Comparison of ENCODE assay signal across 19 cellular contexts in genomic region chr6:158548418-158549161, GRCh38. TPM values are rescaled to one million over a fixed set of nuclear protein-coding genes. Genes with fewer than 3 reads are reported as not detected.
DNase-seq lines count a peak whose midpoint lies in the region; ATAC-seq and TF ChIP-seq lines count a peak whose summit lies in the region.
"Had no signal": no experiment of that assay in that cellular context is flagged by ENCODE, and none has a peak within 500 bp of the region (broad histone marks: within the 10 kb centered on the region; RNA-seq: fewer than 3 reads in every experiment).

No MANE protein-coding gene starts in this region.

- no peak overlapping the region for H3K4me3 ChIP-seq in upper lobe of right lung
- H3K4me3 ChIP-seq: A549, esophagus squamous epithelium, skin epidermis had no signal

- DNase-seq in NCI-H2171 treated with DMSO at 0.1 percent for 48 hours (lab: John Stamatoyannopoulos, UW) (peak; percentile 14), NCI-H2171 (lab: John Stamatoyannopoulos, UW) (no peak), NCI-H2196 treated with DMSO at 0.1 percent for 48 hours (lab: John Stamatoyannopoulos, UW; ENCODE audit: unreplicated experiment) (peak; percentile 78), chondrocyte (ENCODE audit: low spot score) (peak; percentile 40), upper lobe of right lung (peak; percentile 41), occipital lobe (lab: John Stamatoyannopoulos, UW) (no peak)
- DNase-seq in T-helper 2 cell treated with Interferon-gamma antibody and Interleukin-4, amounts not matched to agents 5 μg/mL and 100 μg/mL, for 36 hours (ENCODE audit: low spot score), result no peak
- DNase-seq: activated CD4-positive, alpha-beta T cell treated with anti-CD3 and anti-CD28 coated beads for 4 hours; activated T-cell treated with anti-CD3 and anti-CD28 coated beads for 4 hours; esophagus squamous epithelium; kidney glomerular epithelial cell; midbrain; T-helper 2 cell had no signal

- ATAC-seq in upper lobe of right lung, result no peak
- ATAC-seq in GM19023 (IDR thresholded peaks at IDR 0.05; ENCODE audit: unreplicated experiment), result no peak
- ATAC-seq: A549, HCT116 had no signal

- no peaks in the 10 kb centered on the region for H3K9me3 Mint-ChIP-seq in chondrocyte (ENCODE audit: low read depth)
- no peaks in the 10 kb centered on the region for H3K9me3 Mint-ChIP-seq in T-helper 2 cell treated with Interferon-gamma antibody and Interleukin-4, amounts not matched to agents 5 μg/mL and 100 μg/mL, for 36 hours
- H3K9me3 Mint-ChIP-seq: type B pancreatic cell had no signal

- H3K4me1 Mint-ChIP-seq in chondrocyte (ENCODE audit: low read depth), result peaks cover 9% of the 10 kb centered on the region
- H3K4me1 Mint-ChIP-seq in T-helper 2 cell treated with Interferon-gamma antibody and Interleukin-4, amounts not matched to agents 5 μg/mL and 100 μg/mL, for 36 hours (ENCODE audit: low read depth), result peaks cover 2% of the 10 kb centered on the region

- H3K4me1 ChIP-seq in upper lobe of right lung, result no peaks in the 10 kb centered on the region
- H3K4me1 ChIP-seq: A549, esophagus squamous epithelium had no signal

- no peak for TF ChIP-seq CTCF in chondrocyte (IDR thresholded peaks at IDR 0.05)
- TF ChIP-seq CTCF in upper lobe of right lung (IDR thresholded peaks at IDR 0.05), result no peak

- no peaks in the 10 kb centered on the region for H3K36me3 Mint-ChIP-seq in chondrocyte (ENCODE audit: low read depth)
- H3K36me3 Mint-ChIP-seq in T-helper 2 cell treated with Interferon-gamma antibody and Interleukin-4, amounts not matched to agents 5 μg/mL and 100 μg/mL, for 36 hours (ENCODE audit: low read depth), result no peaks in the 10 kb centered on the region
- H3K36me3 Mint-ChIP-seq: activated naive CD8-positive, alpha-beta T cell; type B pancreatic cell had no signal

- no peak overlapping the region for H3K4me3 Mint-ChIP-seq in chondrocyte (ENCODE audit: unreplicated experiment)
- no peak overlapping the region for H3K4me3 Mint-ChIP-seq in T-helper 2 cell treated with Interferon-gamma antibody and Interleukin-4, amounts not matched to agents 5 μg/mL and 100 μg/mL, for 36 hours
- H3K4me3 Mint-ChIP-seq: activated naive CD8-positive, alpha-beta T cell; type B pancreatic cell had no signal

- H3K9me3 ChIP-seq in upper lobe of right lung, result no peaks in the 10 kb centered on the region
- H3K9me3 ChIP-seq: A549, esophagus squamous epithelium had no signal

- H3K27ac Mint-ChIP-seq in chondrocyte (ENCODE audit: unreplicated experiment), result no peak overlapping the region
- H3K27ac Mint-ChIP-seq in T-helper 2 cell treated with Interferon-gamma antibody and Interleukin-4, amounts not matched to agents 5 μg/mL and 100 μg/mL, for 36 hours, result no peak overlapping the region
- H3K27ac Mint-ChIP-seq: activated naive CD8-positive, alpha-beta T cell; type B pancreatic cell had no signal

- H3K36me3 ChIP-seq in upper lobe of right lung, result no peaks in the 10 kb centered on the region
- H3K36me3 ChIP-seq: esophagus squamous epithelium had no signal

- intact Hi-C loops in upper lobe of right lung (cut with DNase I), result no loop called here

- no peak overlapping the region for H3K27ac ChIP-seq in upper lobe of right lung
- H3K27ac ChIP-seq: A549, skin epidermis had no signal

- no peaks in the 10 kb centered on the region for H3K27me3 ChIP-seq in upper lobe of right lung

- no peaks in the 10 kb centered on the region for H3K27me3 Mint-ChIP-seq in chondrocyte (ENCODE audit: low read depth)
- peaks cover 16% of the 10 kb centered on the region for H3K27me3 Mint-ChIP-seq in T-helper 2 cell treated with Interferon-gamma antibody and Interleukin-4, amounts not matched to agents 5 μg/mL and 100 μg/mL, for 36 hours (ENCODE audit: low read depth)

RNA-seq across cellular contexts. Expression of gene TMEM181, which starts 11.3 kb away (rescaled TPM):
- total RNA-seq in chondrocyte (39.0 to 42.2 TPM (median 41.6 TPM) in 3 replicates), upper lobe of right lung (31.5 TPM), occipital lobe (80.3 TPM)

Comparison
In these comparisons a context has a peak if more than half of its experiments do, and no peak if none do; other contexts are left out.
1. DNase-seq: peak in NCI-H2171 treated with DMSO at 0.1 percent for 48 hours (single experiment), NCI-H2196 treated with DMSO at 0.1 percent for 48 hours (single experiment), chondrocyte (single experiment) and upper lobe of right lung (single experiment); none in NCI-H2171 (single experiment), occipital lobe (single experiment) and T-helper 2 cell treated with Interferon-gamma antibody and Interleukin-4, amounts not matched to agents 5 μg/mL and 100 μg/mL, for 36 hours (single experiment).